In the genomic region with DNA sequence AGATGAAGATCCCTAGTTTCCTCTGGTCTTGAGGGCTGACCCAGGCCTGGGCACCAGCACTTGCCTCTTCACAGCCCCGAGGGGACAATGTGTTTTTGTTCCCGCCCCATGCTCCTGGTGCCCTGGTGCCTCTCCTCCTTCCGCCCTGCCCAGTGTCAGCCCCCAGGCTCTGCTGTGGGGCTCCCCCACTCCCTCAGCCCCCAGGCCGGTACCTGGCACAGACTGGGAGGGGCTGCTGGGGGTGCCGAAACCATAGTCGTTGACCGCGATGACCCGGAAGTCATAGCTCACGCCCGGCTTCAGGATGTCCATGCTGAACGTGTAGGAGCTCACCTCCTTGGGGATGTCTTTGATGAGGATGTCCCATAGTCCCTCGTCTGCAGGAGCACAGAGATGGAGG, we compare ENCODE assay signal across 1 cellular context.
TF ChIP-seq lines count a peak whose summit lies in the region.

No MANE protein-coding gene starts in this region.

TF ChIP-seq in H1, 55 proteins besides CTCF, POLR2A, EP300 and RAD21:
- TF ChIP-seq, protein P1, sequence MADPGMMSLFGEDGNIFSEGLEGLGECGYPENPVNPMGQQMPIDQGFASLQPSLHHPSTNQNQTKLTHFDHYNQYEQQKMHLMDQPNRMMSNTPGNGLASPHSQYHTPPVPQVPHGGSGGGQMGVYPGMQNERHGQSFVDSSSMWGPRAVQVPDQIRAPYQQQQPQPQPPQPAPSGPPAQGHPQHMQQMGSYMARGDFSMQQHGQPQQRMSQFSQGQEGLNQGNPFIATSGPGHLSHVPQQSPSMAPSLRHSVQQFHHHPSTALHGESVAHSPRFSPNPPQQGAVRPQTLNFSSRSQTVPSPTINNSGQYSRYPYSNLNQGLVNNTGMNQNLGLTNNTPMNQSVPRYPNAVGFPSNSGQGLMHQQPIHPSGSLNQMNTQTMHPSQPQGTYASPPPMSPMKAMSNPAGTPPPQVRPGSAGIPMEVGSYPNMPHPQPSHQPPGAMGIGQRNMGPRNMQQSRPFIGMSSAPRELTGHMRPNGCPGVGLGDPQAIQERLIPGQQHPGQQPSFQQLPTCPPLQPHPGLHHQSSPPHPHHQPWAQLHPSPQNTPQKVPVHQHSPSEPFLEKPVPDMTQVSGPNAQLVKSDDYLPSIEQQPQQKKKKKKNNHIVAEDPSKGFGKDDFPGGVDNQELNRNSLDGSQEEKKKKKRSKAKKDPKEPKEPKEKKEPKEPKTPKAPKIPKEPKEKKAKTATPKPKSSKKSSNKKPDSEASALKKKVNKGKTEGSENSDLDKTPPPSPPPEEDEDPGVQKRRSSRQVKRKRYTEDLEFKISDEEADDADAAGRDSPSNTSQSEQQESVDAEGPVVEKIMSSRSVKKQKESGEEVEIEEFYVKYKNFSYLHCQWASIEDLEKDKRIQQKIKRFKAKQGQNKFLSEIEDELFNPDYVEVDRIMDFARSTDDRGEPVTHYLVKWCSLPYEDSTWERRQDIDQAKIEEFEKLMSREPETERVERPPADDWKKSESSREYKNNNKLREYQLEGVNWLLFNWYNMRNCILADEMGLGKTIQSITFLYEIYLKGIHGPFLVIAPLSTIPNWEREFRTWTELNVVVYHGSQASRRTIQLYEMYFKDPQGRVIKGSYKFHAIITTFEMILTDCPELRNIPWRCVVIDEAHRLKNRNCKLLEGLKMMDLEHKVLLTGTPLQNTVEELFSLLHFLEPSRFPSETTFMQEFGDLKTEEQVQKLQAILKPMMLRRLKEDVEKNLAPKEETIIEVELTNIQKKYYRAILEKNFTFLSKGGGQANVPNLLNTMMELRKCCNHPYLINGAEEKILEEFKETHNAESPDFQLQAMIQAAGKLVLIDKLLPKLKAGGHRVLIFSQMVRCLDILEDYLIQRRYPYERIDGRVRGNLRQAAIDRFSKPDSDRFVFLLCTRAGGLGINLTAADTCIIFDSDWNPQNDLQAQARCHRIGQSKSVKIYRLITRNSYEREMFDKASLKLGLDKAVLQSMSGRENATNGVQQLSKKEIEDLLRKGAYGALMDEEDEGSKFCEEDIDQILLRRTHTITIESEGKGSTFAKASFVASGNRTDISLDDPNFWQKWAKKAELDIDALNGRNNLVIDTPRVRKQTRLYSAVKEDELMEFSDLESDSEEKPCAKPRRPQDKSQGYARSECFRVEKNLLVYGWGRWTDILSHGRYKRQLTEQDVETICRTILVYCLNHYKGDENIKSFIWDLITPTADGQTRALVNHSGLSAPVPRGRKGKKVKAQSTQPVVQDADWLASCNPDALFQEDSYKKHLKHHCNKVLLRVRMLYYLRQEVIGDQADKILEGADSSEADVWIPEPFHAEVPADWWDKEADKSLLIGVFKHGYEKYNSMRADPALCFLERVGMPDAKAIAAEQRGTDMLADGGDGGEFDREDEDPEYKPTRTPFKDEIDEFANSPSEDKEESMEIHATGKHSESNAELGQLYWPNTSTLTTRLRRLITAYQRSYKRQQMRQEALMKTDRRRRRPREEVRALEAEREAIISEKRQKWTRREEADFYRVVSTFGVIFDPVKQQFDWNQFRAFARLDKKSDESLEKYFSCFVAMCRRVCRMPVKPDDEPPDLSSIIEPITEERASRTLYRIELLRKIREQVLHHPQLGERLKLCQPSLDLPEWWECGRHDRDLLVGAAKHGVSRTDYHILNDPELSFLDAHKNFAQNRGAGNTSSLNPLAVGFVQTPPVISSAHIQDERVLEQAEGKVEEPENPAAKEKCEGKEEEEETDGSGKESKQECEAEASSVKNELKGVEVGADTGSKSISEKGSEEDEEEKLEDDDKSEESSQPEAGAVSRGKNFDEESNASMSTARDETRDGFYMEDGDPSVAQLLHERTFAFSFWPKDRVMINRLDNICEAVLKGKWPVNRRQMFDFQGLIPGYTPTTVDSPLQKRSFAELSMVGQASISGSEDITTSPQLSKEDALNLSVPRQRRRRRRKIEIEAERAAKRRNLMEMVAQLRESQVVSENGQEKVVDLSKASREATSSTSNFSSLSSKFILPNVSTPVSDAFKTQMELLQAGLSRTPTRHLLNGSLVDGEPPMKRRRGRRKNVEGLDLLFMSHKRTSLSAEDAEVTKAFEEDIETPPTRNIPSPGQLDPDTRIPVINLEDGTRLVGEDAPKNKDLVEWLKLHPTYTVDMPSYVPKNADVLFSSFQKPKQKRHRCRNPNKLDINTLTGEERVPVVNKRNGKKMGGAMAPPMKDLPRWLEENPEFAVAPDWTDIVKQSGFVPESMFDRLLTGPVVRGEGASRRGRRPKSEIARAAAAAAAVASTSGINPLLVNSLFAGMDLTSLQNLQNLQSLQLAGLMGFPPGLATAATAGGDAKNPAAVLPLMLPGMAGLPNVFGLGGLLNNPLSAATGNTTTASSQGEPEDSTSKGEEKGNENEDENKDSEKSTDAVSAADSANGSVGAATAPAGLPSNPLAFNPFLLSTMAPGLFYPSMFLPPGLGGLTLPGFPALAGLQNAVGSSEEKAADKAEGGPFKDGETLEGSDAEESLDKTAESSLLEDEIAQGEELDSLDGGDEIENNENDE (IDR thresholded peaks at IDR 0.05; ENCODE audit: insufficient replicate concordance, low read length) = no peak
- TF ChIP-seq, protein P2, sequence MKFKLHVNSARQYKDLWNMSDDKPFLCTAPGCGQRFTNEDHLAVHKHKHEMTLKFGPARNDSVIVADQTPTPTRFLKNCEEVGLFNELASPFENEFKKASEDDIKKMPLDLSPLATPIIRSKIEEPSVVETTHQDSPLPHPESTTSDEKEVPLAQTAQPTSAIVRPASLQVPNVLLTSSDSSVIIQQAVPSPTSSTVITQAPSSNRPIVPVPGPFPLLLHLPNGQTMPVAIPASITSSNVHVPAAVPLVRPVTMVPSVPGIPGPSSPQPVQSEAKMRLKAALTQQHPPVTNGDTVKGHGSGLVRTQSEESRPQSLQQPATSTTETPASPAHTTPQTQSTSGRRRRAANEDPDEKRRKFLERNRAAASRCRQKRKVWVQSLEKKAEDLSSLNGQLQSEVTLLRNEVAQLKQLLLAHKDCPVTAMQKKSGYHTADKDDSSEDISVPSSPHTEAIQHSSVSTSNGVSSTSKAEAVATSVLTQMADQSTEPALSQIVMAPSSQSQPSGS (IDR thresholded peaks at IDR 0.05; ENCODE audit: low read length) = no peak
- TF ChIP-seq CHD2 (IDR thresholded peaks at IDR 0.05; ENCODE audit: low read length) (no peak), BRCA1 (IDR thresholded peaks at IDR 0.05; ENCODE audit: low read depth, low read length) (no peak), MAFK (IDR thresholded peaks at IDR 0.05; ENCODE audit: low read depth, low read length) (no peak), EZH2 (IDR thresholded peaks at IDR 0.05; ENCODE audit: low read depth, low read length, severe bottlenecking) (no peak), POLR2AphosphoS5 (IDR thresholded peaks at IDR 0.05; ENCODE audit: low read depth, low read length) (no peak), RNF2 (IDR thresholded peaks at IDR 0.05; ENCODE audit: borderline replicate concordance, low read depth, low read length, missing control alignments, poor library complexity, severe bottlenecking) (no peak), CBX8 (IDR thresholded peaks at IDR 0.05; ENCODE audit: borderline replicate concordance, low read depth, low read length) (no peak), PHF8 (conservative IDR thresholded peaks at IDR 0.05; ENCODE audit: low read depth, low read length) (no peak), TAF7 (optimal IDR thresholded peaks at IDR 0.05; ENCODE audit: borderline replicate concordance, low read depth, low read length) (no peak), RXRA (IDR thresholded peaks at IDR 0.05; ENCODE audit: insufficient read depth, low read depth, low read length) (no peak), KDM5A (IDR thresholded peaks at IDR 0.05; ENCODE audit: low read length) (no peak)
